1 cellular context compared by ENCODE assay signal in the genomic region with DNA sequence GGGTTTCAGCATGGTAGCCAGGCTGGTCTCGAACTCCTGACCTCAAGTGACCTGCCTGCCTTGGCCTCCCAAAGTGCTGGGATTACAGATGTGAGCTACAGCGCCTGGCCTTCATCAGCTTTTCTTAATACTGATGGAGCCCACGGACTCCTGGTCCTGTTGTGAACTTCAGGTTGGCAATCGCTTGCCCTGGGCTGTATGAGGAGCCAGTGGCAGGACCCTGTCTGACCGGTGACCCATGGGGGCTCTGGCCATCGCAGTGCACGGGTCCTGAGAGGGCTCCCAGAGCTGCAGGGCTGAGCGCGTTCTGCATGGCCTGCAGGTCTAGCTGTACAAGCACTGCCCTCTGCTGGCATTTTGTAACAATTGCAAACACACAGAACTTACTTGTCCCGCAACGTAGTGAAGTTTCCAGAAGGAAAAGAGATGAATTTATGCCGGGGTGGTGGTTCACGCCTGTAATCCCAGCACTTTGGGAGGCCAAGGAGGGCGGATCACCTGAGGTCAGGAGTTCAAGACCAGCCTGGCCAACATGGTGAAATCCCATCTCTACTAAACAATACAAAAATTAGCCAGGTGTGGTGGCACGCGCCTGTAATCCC.
TF ChIP-seq lines count a peak whose summit lies in the region.

No MANE protein-coding gene starts in this region.

TF ChIP-seq in HepG2, 621 proteins besides CTCF, POLR2A, EP300 and RAD21 (continued from another document and continues in another):
- TF ChIP-seq MYC (CRISPR knock-in tag; IDR thresholded peaks at IDR 0.05; ENCODE audit: borderline replicate concordance) (peak; percentile 27; the same call in 1 of the 2 replicates), ZNF441 (CRISPR knock-in tag; IDR thresholded peaks at IDR 0.05; ENCODE audit: borderline replicate concordance) (0 out of 2 replicates have a peak, but pooled peaks have one; percentile 1), SMAD3 (CRISPR knock-in tag; IDR thresholded peaks at IDR 0.05) (peak; percentile 58; the same call in 1 of the 2 replicates), PREB (CRISPR knock-in tag; IDR thresholded peaks at IDR 0.05) (0 out of 2 replicates have a peak, but pooled peaks have one; percentile 50), ZNF160 (CRISPR knock-in tag; IDR thresholded peaks at IDR 0.05) (peak; percentile 73; the same call in 1 of the 2 replicates), TBX2 (CRISPR knock-in tag; IDR thresholded peaks at IDR 0.05; ENCODE audit: borderline replicate concordance) (peak; percentile 33; the same call in 1 of the 2 replicates), CBX5 (CRISPR knock-in tag; IDR thresholded peaks at IDR 0.05; ENCODE audit: borderline replicate concordance) (peak; percentile 53; the same call in 1 of the 2 replicates), CSRNP1 (CRISPR knock-in tag; IDR thresholded peaks at IDR 0.05) (peak; percentile 52), THAP9 (CRISPR knock-in tag; IDR thresholded peaks at IDR 0.05; ENCODE audit: borderline replicate concordance) (peak; percentile 57; the same call in 1 of the 2 replicates), ZNF136 (CRISPR knock-in tag; IDR thresholded peaks at IDR 0.05; ENCODE audit: low read depth) (peak; percentile 85; the same call in 1 of the 2 replicates), ZNF274 (CRISPR knock-in tag; IDR thresholded peaks at IDR 0.05) (peak; percentile 88), HOXA5 (CRISPR knock-in tag; IDR thresholded peaks at IDR 0.05) (peak; percentile 74; the same call in 1 of the 2 replicates), ZNF275 (CRISPR knock-in tag; IDR thresholded peaks at IDR 0.05; ENCODE audit: borderline replicate concordance) (peak; percentile 78; the same call in 1 of the 2 replicates), ZNF574 (CRISPR knock-in tag; IDR thresholded peaks at IDR 0.05) (peak; percentile 74), ZNF550 (CRISPR knock-in tag; IDR thresholded peaks at IDR 0.05; ENCODE audit: borderline replicate concordance) (peak; percentile 55; the same call in 1 of the 2 replicates), ZNF501 (CRISPR knock-in tag; IDR thresholded peaks at IDR 0.05) (peak; percentile 88), BCL6 (CRISPR knock-in tag; IDR thresholded peaks at IDR 0.05) (peak; percentile 46; the same call in 1 of the 2 replicates), ZNF710 (CRISPR knock-in tag; IDR thresholded peaks at IDR 0.05; ENCODE audit: borderline replicate concordance) (0 out of 2 replicates have a peak, but pooled peaks have one; percentile 70), FOXO1 (CRISPR knock-in tag; IDR thresholded peaks at IDR 0.05) (0 out of 2 replicates have a peak, but pooled peaks have one; percentile 37), KLF11 (CRISPR knock-in tag; IDR thresholded peaks at IDR 0.05) (0 out of 2 replicates have a peak, but pooled peaks have one; percentile 48), ZNF788 (CRISPR knock-in tag; IDR thresholded peaks at IDR 0.05; ENCODE audit: borderline replicate concordance) (peak; percentile 37; the same call in 1 of the 2 replicates), BORCS8-MEF2B (CRISPR knock-in tag; IDR thresholded peaks at IDR 0.05) (peak; percentile 79; the same call in 1 of the 2 replicates)
- TF ChIP-seq, protein P1, sequence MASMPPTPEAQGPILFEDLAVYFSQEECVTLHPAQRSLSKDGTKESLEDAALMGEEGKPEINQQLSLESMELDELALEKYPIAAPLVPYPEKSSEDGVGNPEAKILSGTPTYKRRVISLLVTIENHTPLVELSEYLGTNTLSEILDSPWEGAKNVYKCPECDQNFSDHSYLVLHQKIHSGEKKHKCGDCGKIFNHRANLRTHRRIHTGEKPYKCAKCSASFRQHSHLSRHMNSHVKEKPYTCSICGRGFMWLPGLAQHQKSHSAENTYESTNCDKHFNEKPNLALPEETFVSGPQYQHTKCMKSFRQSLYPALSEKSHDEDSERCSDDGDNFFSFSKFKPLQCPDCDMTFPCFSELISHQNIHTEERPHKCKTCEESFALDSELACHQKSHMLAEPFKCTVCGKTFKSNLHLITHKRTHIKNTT (CRISPR knock-in tag; IDR thresholded peaks at IDR 0.05) = 0 out of 2 replicates have a peak, but pooled peaks have one; percentile 42
- TF ChIP-seq, protein P2, sequence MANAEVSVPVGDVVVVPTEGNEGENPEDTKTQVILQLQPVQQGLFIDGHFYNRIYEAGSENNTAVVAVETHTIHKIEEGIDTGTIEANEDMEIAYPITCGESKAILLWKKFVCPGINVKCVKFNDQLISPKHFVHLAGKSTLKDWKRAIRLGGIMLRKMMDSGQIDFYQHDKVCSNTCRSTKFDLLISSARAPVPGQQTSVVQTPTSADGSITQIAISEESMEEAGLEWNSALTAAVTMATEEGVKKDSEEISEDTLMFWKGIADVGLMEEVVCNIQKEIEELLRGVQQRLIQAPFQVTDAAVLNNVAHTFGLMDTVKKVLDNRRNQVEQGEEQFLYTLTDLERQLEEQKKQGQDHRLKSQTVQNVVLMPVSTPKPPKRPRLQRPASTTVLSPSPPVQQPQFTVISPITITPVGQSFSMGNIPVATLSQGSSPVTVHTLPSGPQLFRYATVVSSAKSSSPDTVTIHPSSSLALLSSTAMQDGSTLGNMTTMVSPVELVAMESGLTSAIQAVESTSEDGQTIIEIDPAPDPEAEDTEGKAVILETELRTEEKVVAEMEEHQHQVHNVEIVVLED (CRISPR knock-in tag; IDR thresholded peaks at IDR 0.05; ENCODE audit: borderline replicate concordance) = peak; percentile 56; the same call in 1 of the 2 replicates
- TF ChIP-seq, protein P3, sequence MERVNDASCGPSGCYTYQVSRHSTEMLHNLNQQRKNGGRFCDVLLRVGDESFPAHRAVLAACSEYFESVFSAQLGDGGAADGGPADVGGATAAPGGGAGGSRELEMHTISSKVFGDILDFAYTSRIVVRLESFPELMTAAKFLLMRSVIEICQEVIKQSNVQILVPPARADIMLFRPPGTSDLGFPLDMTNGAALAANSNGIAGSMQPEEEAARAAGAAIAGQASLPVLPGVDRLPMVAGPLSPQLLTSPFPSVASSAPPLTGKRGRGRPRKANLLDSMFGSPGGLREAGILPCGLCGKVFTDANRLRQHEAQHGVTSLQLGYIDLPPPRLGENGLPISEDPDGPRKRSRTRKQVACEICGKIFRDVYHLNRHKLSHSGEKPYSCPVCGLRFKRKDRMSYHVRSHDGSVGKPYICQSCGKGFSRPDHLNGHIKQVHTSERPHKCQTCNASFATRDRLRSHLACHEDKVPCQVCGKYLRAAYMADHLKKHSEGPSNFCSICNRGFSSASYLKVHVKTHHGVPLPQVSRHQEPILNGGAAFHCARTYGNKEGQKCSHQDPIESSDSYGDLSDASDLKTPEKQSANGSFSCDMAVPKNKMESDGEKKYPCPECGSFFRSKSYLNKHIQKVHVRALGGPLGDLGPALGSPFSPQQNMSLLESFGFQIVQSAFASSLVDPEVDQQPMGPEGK (CRISPR knock-in tag; IDR thresholded peaks at IDR 0.05) = peak; percentile 67
- TF ChIP-seq, protein P4, sequence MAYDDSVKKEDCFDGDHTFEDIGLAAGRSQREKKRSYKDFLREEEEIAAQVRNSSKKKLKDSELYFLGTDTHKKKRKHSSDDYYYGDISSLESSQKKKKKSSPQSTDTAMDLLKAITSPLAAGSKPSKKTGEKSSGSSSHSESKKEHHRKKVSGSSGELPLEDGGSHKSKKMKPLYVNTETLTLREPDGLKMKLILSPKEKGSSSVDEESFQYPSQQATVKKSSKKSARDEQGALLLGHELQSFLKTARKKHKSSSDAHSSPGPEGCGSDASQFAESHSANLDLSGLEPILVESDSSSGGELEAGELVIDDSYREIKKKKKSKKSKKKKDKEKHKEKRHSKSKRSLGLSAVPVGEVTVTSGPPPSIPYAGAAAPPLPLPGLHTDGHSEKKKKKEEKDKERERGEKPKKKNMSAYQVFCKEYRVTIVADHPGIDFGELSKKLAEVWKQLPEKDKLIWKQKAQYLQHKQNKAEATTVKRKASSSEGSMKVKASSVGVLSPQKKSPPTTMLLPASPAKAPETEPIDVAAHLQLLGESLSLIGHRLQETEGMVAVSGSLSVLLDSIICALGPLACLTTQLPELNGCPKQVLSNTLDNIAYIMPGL (CRISPR knock-in tag; IDR thresholded peaks at IDR 0.05; ENCODE audit: borderline replicate concordance in 1 of 2, low read depth in 1 of 2) = peak; percentile 49 to 84; a peak in 3 of 4 replicates
- TF ChIP-seq, protein P5, sequence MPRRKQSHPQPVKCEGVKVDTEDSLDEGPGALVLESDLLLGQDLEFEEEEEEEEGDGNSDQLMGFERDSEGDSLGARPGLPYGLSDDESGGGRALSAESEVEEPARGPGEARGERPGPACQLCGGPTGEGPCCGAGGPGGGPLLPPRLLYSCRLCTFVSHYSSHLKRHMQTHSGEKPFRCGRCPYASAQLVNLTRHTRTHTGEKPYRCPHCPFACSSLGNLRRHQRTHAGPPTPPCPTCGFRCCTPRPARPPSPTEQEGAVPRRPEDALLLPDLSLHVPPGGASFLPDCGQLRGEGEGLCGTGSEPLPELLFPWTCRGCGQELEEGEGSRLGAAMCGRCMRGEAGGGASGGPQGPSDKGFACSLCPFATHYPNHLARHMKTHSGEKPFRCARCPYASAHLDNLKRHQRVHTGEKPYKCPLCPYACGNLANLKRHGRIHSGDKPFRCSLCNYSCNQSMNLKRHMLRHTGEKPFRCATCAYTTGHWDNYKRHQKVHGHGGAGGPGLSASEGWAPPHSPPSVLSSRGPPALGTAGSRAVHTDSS (CRISPR knock-in tag; conservative IDR thresholded peaks at IDR 0.05) = 0 out of 2 replicates have a peak, but pooled peaks have one; percentile 14
